ENCODE assay signal across 26 cellular contexts in the genomic region with DNA sequence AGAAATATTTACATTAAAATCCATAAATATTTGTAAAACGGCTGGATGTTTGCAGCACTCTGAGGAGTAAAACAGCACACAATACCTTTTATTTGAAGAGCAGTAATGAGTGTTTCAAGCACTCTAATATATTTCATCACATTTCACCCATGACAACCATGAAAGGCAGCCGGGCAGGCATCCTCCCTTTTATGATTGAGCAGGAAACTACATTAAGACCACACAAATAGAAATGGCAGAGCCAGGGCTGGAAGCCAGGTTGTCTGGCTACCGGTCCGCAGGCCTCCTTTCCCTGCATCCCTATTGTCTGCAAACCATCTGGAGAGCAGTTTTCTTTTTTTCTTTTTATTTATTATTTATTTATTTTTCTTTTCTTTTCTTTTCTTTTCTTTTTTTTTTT. TPM values are rescaled to one million over a fixed set of nuclear protein-coding genes. Genes with fewer than 3 reads are reported as not detected.
DNase-seq lines count a peak whose midpoint lies in the region; ATAC-seq and TF ChIP-seq lines count a peak whose summit lies in the region.
"Had no signal": no experiment of that assay in that cellular context is flagged by ENCODE, and none has a peak within 500 bp of the region (broad histone marks: within the 10 kb centered on the region; RNA-seq: fewer than 3 reads in every experiment).

No MANE protein-coding gene starts in this region.

- intact Hi-C loops in left lung (cut with DNase I) = no loop called here

- H3K27me3 Mint-ChIP-seq in HFFc6 (ENCODE audit: insufficient read depth) = no peaks in the 10 kb centered on the region

- no peaks in the 10 kb centered on the region for H3K9me3 ChIP-seq in left lung
- H3K9me3 ChIP-seq: esophagus squamous epithelium, neutrophil, SJCRH30, tibial artery had no signal

- DNase-seq in DMS79 treated with DMSO at 0.1 percent for 48 hours (lab: John Stamatoyannopoulos, UW) = peak; percentile 31
- DNase-seq in NCI-H2029 treated with DMSO at 0.1 percent for 48 hours (lab: John Stamatoyannopoulos, UW) = peak; percentile 77
- peak; percentile 77 for DNase-seq in NCI-H748 treated with DMSO at 0.1 percent for 48 hours (lab: John Stamatoyannopoulos, UW)
- no peak for DNase-seq in left lung
- DNase-seq in effector CD8-positive, alpha-beta T cell (lab: John Stamatoyannopoulos, UW) = no peak
- DNase-seq in activated gamma-delta T cell (lab: John Stamatoyannopoulos, UW) = no peak
- no peak for DNase-seq in HFFc6
- no peak for DNase-seq in nucleus accumbens (lab: John Stamatoyannopoulos, UW)
- DNase-seq: activated B cell treated with CpG ODN at 0.5 μM for 24 hours; activated CD4-positive, alpha-beta memory T cell treated with anti-CD3 and anti-CD28 coated beads, Interleukin-2, amount 10 ng/mL, durations not matched to agents 7 days and 5 days; activated naive CD4-positive, alpha-beta T cell treated with anti-CD3 and anti-CD28 coated beads, Interleukin-2, amount 50 U/mL, for 16 hours; aorta; CD4-positive, alpha-beta memory T cell; effector memory CD4-positive, alpha-beta T cell; esophagus squamous epithelium; left ventricle myocardium inferior; retina; T-helper 2 cell; tibial artery had no signal

- H3K4me1 Mint-ChIP-seq in HFFc6 (ENCODE audit: low read depth) = no peaks in the 10 kb centered on the region
- H3K4me1 Mint-ChIP-seq: activated B cell treated with CpG ODN at 0.5 μM for 24 hours; activated CD4-positive, alpha-beta memory T cell treated with anti-CD3 and anti-CD28 coated beads, Interleukin-2, amount 10 ng/mL, durations not matched to agents 7 days and 5 days; CD4-positive, alpha-beta memory T cell; stimulated activated memory B cell treated with anti-CD40 and anti-IgM and Interleukin-4, amounts not matched to agents 10 μg/mL and 1 μg/mL and 100 μg/mL, for 72 hours had no signal

- H3K36me3 Mint-ChIP-seq in HFFc6 (ENCODE audit: low read depth) = peaks cover 10% of the 10 kb centered on the region
- H3K36me3 Mint-ChIP-seq: CD4-positive, alpha-beta memory T cell had no signal

- H3K4me3 Mint-ChIP-seq in HFFc6 = no peak overlapping the region
- H3K4me3 Mint-ChIP-seq: activated B cell treated with CpG ODN at 0.5 μM for 24 hours; activated CD4-positive, alpha-beta memory T cell treated with anti-CD3 and anti-CD28 coated beads, Interleukin-2, amount 10 ng/mL, durations not matched to agents 7 days and 5 days; CD4-positive, alpha-beta memory T cell; stimulated activated memory B cell treated with anti-CD40 and anti-IgM and Interleukin-4, amounts not matched to agents 10 μg/mL and 1 μg/mL and 100 μg/mL, for 72 hours had no signal

- no peak for TF ChIP-seq CTCF in left lung (IDR thresholded peaks at IDR 0.05)
- no peak for TF ChIP-seq CTCF in HFFc6 (IDR thresholded peaks at IDR 0.05)

- peaks cover 0 to 5% of the 10 kb centered on the region in 2 donors for H3K4me1 ChIP-seq in left lung
- H3K4me1 ChIP-seq: esophagus squamous epithelium, left ventricle myocardium inferior, SJCRH30, tibial artery had no signal

- no peaks in the 10 kb centered on the region for H3K36me3 ChIP-seq in left lung
- H3K36me3 ChIP-seq: esophagus squamous epithelium, left ventricle myocardium inferior, neutrophil, SJCRH30, tibial artery had no signal

- no peak overlapping the region for H3K4me3 ChIP-seq in left lung
- H3K4me3 ChIP-seq: esophagus squamous epithelium, K562, left ventricle myocardium inferior, SJCRH30, tibial artery had no signal

- ATAC-seq in left lung = peak; percentile 83
- ATAC-seq: stimulated activated memory B cell treated with anti-CD40 and anti-IgM and Interleukin-4, amounts not matched to agents 10 μg/mL and 1 μg/mL and 100 μg/mL, for 72 hours had no signal

- H3K27me3 ChIP-seq in left lung = peaks cover 0 to 9% of the 10 kb centered on the region in 2 donors

- H3K27ac ChIP-seq in left lung = peak overlapping the region in 1 of 2 donors; percentile 33
- H3K27ac ChIP-seq: esophagus squamous epithelium, left ventricle myocardium inferior, neutrophil, SJCRH30, tibial artery had no signal

- no peak overlapping the region for H3K27ac Mint-ChIP-seq in HFFc6
- H3K27ac Mint-ChIP-seq: activated B cell treated with CpG ODN at 0.5 μM for 24 hours; activated CD4-positive, alpha-beta memory T cell treated with anti-CD3 and anti-CD28 coated beads, Interleukin-2, amount 10 ng/mL, durations not matched to agents 7 days and 5 days; CD4-positive, alpha-beta memory T cell; stimulated activated memory B cell treated with anti-CD40 and anti-IgM and Interleukin-4, amounts not matched to agents 10 μg/mL and 1 μg/mL and 100 μg/mL, for 72 hours had no signal

- peaks cover 53% of the 10 kb centered on the region for H3K9me3 Mint-ChIP-seq in HFFc6
- H3K9me3 Mint-ChIP-seq: activated B cell treated with CpG ODN at 0.5 μM for 24 hours; activated CD4-positive, alpha-beta memory T cell treated with anti-CD3 and anti-CD28 coated beads, Interleukin-2, amount 10 ng/mL, durations not matched to agents 7 days and 5 days had no signal

RNA-seq across cellular contexts. Expression of gene GPRC5C, which starts 23.1 kb away (rescaled TPM):
- 100 to 1,000 TPM in 1 of 2 donors, 10 to 100 TPM in 1; 47.8 to 107 TPM for total RNA-seq in left lung
- not detected for total RNA-seq in HFFc6 (2021; fragmentation: NEBNext Ultra II Directional; extraction: Animal tissue kit (Norgen Biotek cat#: 25700))
- total RNA-seq: CD4-positive, alpha-beta memory T cell; SJCRH30 had no signal

RNA-seq across cellular contexts. Expression of gene GPR142, which starts 41.5 kb away (rescaled TPM):
- total RNA-seq in left lung = not detected
- not detected for total RNA-seq in HFFc6 (2021; fragmentation: NEBNext Ultra II Directional; extraction: Animal tissue kit (Norgen Biotek cat#: 25700))
- total RNA-seq: activated B cell treated with CpG ODN at 0.5 μM for 24 hours; CD4-positive, alpha-beta memory T cell; glomerular endothelial cell; K562; left ventricle myocardium inferior; NCI-H460; SJCRH30 had no signal

RNA-seq across cellular contexts. Expression of gene BTBD17, which starts 47.2 kb away (rescaled TPM):
- not detected for total RNA-seq in left lung
- total RNA-seq in HFFc6 (2021; fragmentation: NEBNext Ultra II Directional; extraction: Animal tissue kit (Norgen Biotek cat#: 25700)) = not detected
- total RNA-seq: activated B cell treated with CpG ODN at 0.5 μM for 24 hours; aorta; CD4-positive, alpha-beta memory T cell; esophagus squamous epithelium; glomerular endothelial cell; K562; left ventricle myocardium inferior; mucosa of gallbladder; NCI-H460; SJCRH30 had no signal

RNA-seq across cellular contexts. Expression of gene CD300A, which starts 57.6 kb away (rescaled TPM):
- 10 to 100 TPM in 1 of 2 donors, 1 to 10 TPM in 1; 9.1 to 35.5 TPM for total RNA-seq in left lung
- total RNA-seq in HFFc6 (2021; fragmentation: NEBNext Ultra II Directional; extraction: Animal tissue kit (Norgen Biotek cat#: 25700)) = not detected
- total RNA-seq: glomerular endothelial cell, NCI-H460, SJCRH30 had no signal

Comparison
In these comparisons a context has a peak if more than half of its experiments do, and no peak if none do; other contexts are left out.
1. DNase-seq: peak in DMS79 treated with DMSO at 0.1 percent for 48 hours (single experiment), NCI-H2029 treated with DMSO at 0.1 percent for 48 hours (single experiment) and NCI-H748 treated with DMSO at 0.1 percent for 48 hours (single experiment); none in left lung (0 of 2), effector CD8-positive, alpha-beta T cell (single experiment), activated gamma-delta T cell (single experiment), HFFc6 (single experiment) and nucleus accumbens (0 of 56).
2. RNA of gene GPRC5C, which starts 23.1 kb away (total RNA-seq): 47.8 to 107 TPM in left lung; not detected in HFFc6; every median in the first group is over 10 times any median in the second.